ENCODE assay signal across 27 cellular contexts in the genomic region with DNA sequence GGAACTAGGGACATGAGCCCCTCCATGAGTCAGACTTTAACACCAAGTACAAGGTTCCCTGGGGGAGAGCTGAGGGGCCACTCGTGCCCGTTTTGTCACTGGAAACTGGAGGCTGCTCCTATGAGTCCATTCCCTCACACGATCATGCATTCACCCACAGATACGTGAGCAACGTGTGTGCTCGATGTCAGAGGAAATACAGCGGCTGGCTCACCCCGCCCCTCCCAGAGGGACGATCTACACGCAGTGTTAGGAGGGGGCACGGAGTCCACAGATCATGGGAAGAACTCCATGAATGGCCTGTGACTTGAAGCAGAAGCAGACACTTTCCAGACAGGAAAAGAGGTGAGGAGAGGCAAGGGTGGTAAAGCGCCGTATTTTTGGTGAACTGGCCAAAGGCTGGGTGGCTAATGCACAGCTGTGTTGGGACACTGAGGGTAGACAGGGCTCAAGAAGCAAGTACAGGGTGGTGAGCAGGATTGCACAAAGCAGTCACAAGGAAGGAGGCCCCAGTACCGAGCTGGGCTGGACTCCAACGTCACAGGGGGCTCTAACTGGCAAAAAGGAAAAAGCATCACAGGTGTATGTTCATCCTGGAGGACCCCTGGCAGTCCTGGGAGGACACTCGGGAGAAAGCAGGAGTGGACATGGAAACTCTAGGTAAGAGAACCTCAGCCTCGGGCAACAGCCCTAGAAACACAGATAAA. TPM values are rescaled to one million over a fixed set of nuclear protein-coding genes. Genes with fewer than 3 reads are reported as not detected.
DNase-seq lines count a peak whose midpoint lies in the region; ATAC-seq and TF ChIP-seq lines count a peak whose summit lies in the region.
"Had no signal": no experiment of that assay in that cellular context is flagged by ENCODE, and none has a peak within 500 bp of the region (broad histone marks: within the 10 kb centered on the region; RNA-seq: fewer than 3 reads in every experiment).

No MANE protein-coding gene starts in this region.

- H3K9ac ChIP-seq in SK-N-SH = no peak overlapping the region

- CTCF ChIA-PET in SK-N-SH (lab: Yijun Ruan, JAX) = interaction anchor here (1.0 to 1.8 kb wide), 2 partner anchors 34 to 274 kb away, joined by 3 to 6 read pairs; no protein-coding TSS in a partner anchor

- TF ChIP-seq CTCF in SK-N-SH (IDR thresholded peaks at IDR 0.05) (no peak), nephron (IDR thresholded peaks at IDR 0.05; ENCODE audit: unreplicated experiment in 3 of 3) (no peak), foreskin keratinocyte (conservative IDR thresholded peaks at IDR 0.05) (no peak)

- H3K4me3 Mint-ChIP-seq in nephron = no peak overlapping the region
- H3K4me3 Mint-ChIP-seq: activated CD8-positive, alpha-beta T cell treated with anti-CD3 and anti-CD28 coated beads for 36 hours; natural killer cell treated with Interleukin-12 subunit alpha and Interleukin-12 subunit beta and Interleukin-15 and Interleukin-18, amount 100 ng/mL, for 72 hours; stimulated activated naive CD8-positive, alpha-beta T cell treated with anti-CD3 and anti-CD28 coated beads, Interleukin-15, amount 100 ng/mL, for 72 hours; T-helper 1 cell treated with Interleukin-12 subunit alpha and Interleukin-12 subunit beta and Interleukin-4 antibody, amounts not matched to agents 30 μg/mL and 1 μg/mL, for 36 hours had no signal

- 93% methylated on average over 17 of the region's 17 CpGs for WGBS in SK-N-SH (ENCODE audit: low lambda C conversion rate)

- H3K4me1 ChIP-seq in SK-N-SH (ENCODE audit: control insufficient read depth in 1 of 2, insufficient read depth in 2 of 2, low read depth in 1 of 2, low read length in 1 of 2) (peaks cover 13 to 33% of the 10 kb centered on the region in 2 experiments; a peak in 3 of 4 replicates), foreskin keratinocyte (peaks cover 4% of the 10 kb centered on the region)

- peaks cover 3% of the 10 kb centered on the region for H3F3A ChIP-seq in SK-N-SH (replicated peaks; ENCODE audit: insufficient read depth)

- peaks cover 0 to 12% of the 10 kb centered on the region in 2 experiments for H3K36me3 ChIP-seq in SK-N-SH (replicated peaks in 1 of 2; ENCODE audit: control insufficient read depth in 1 of 2, insufficient read depth in 2 of 2, low read length in 1 of 2)
- H3K36me3 ChIP-seq: cardiac muscle cell, gastrocnemius medialis, prostate gland, transverse colon had no signal

- H3K27me3 ChIP-seq in SK-N-SH (ENCODE audit: insufficient read depth) (no peaks in the 10 kb centered on the region), foreskin keratinocyte (peaks cover 13% of the 10 kb centered on the region)
- H3K27me3 ChIP-seq: gastrocnemius medialis, transverse colon had no signal

- TF ChIP-seq EP300 in SK-N-SH (IDR thresholded peaks at IDR 0.05; ENCODE audit: borderline replicate concordance in 1 of 2, low read depth in 1 of 2, low read length in 1 of 2) = no peak

- no peaks in the 10 kb centered on the region for H3K9me3 ChIP-seq in SK-N-SH
- H3K9me3 ChIP-seq: gastrocnemius medialis, prostate gland, transverse colon had no signal

- no peaks in the 10 kb centered on the region for H3K9me3 Mint-ChIP-seq in nephron
- H3K9me3 Mint-ChIP-seq: activated CD8-positive, alpha-beta T cell treated with anti-CD3 and anti-CD28 coated beads for 36 hours; natural killer cell treated with Interleukin-12 subunit alpha and Interleukin-12 subunit beta and Interleukin-15 and Interleukin-18, amount 100 ng/mL, for 72 hours; stimulated activated naive CD8-positive, alpha-beta T cell treated with anti-CD3 and anti-CD28 coated beads, Interleukin-15, amount 100 ng/mL, for 72 hours; T-helper 1 cell treated with Interleukin-12 subunit alpha and Interleukin-12 subunit beta and Interleukin-4 antibody, amounts not matched to agents 30 μg/mL and 1 μg/mL, for 36 hours had no signal

- ATAC-seq in SK-N-SH treated with all-trans-retinoic acid at 6 μM for 48 hours (no peak), foreskin keratinocyte (no peak), HG03571 (IDR thresholded peaks at IDR 0.05; ENCODE audit: unreplicated experiment) (no peak), GM21529 (IDR thresholded peaks at IDR 0.05; ENCODE audit: unreplicated experiment) (no peak)
- ATAC-seq: activated CD8-positive, alpha-beta T cell treated with anti-CD3 and anti-CD28 coated beads for 36 hours; gastrocnemius medialis; HCT116; natural killer cell treated with Interleukin-12 subunit alpha and Interleukin-12 subunit beta and Interleukin-15 and Interleukin-18, amount 100 ng/mL, for 72 hours; stimulated activated naive CD8-positive, alpha-beta T cell treated with anti-CD3 and anti-CD28 coated beads, Interleukin-15, amount 100 ng/mL, for 72 hours had no signal

- DNase-seq in SK-N-SH (no peak), dermis blood vessel endothelial cell (peak; percentile 7), foreskin keratinocyte (no peak)
- DNase-seq in stimulated activated CD4-positive, alpha-beta T cell treated with anti-CD3 and anti-CD28 coated beads, Interleukin-4, amount 100 ng/mL, for 4 hours = no peak
- DNase-seq: activated CD8-positive, alpha-beta T cell treated with anti-CD3 and anti-CD28 coated beads for 36 hours; activated T-cell treated with anti-CD3 and anti-CD28 coated beads, Interleukin-2, amount 50 U/mL, for 1 hour; amniotic stem cell; gastrocnemius medialis; midbrain; NCI-H524; SHP77; stimulated activated CD4-positive, alpha-beta T cell treated with anti-CD3 and anti-CD28 coated beads, Interleukin-2, amount 100 ng/mL, for 48 hours; stimulated activated naive CD8-positive, alpha-beta T cell treated with anti-CD3 and anti-CD28 coated beads, Interleukin-15, amount 100 ng/mL, for 72 hours; transverse colon had no signal

- peaks cover 44% of the 10 kb centered on the region for H3K79me2 ChIP-seq in SK-N-SH (ENCODE audit: insufficient read depth)

- peaks cover under 1% of the 10 kb centered on the region; the same call in 1 of the 2 replicates for H4K20me1 ChIP-seq in SK-N-SH (ENCODE audit: insufficient read depth)

- H3K9me2 ChIP-seq in SK-N-SH = no peaks in the 10 kb centered on the region

- peaks cover 49% of the 10 kb centered on the region for H3K4me1 Mint-ChIP-seq in nephron
- H3K4me1 Mint-ChIP-seq: stimulated activated naive CD8-positive, alpha-beta T cell treated with anti-CD3 and anti-CD28 coated beads, Interleukin-15, amount 100 ng/mL, for 72 hours had no signal

- no peak overlapping the region for H3K27ac ChIP-seq in SK-N-SH (ENCODE audit: low read depth in 2 of 2, low read length in 1 of 2)
- H3K27ac ChIP-seq in foreskin keratinocyte = no peak overlapping the region
- H3K27ac ChIP-seq: 22Rv1, cardiac muscle cell, dorsolateral prefrontal cortex, epithelial cell of prostate, gastrocnemius medialis, prostate gland, VCaP had no signal

- H2AFZ ChIP-seq in SK-N-SH (ENCODE audit: low read depth) = no peak overlapping the region

- no peak for TF ChIP-seq RAD21 in SK-N-SH (IDR thresholded peaks at IDR 0.05; ENCODE audit: low read length)

- peaks cover 14% of the 10 kb centered on the region for H3K27me3 Mint-ChIP-seq in nephron (ENCODE audit: low read depth)

- peak overlapping the region; percentile 87 to 98 (median 87) for H3K27ac Mint-ChIP-seq in nephron
- H3K27ac Mint-ChIP-seq: activated CD8-positive, alpha-beta T cell treated with anti-CD3 and anti-CD28 coated beads for 36 hours; natural killer cell treated with Interleukin-12 subunit alpha and Interleukin-12 subunit beta and Interleukin-15 and Interleukin-18, amount 100 ng/mL, for 72 hours; stimulated activated naive CD8-positive, alpha-beta T cell treated with anti-CD3 and anti-CD28 coated beads, Interleukin-15, amount 100 ng/mL, for 72 hours; T-helper 1 cell treated with Interleukin-12 subunit alpha and Interleukin-12 subunit beta and Interleukin-4 antibody, amounts not matched to agents 30 μg/mL and 1 μg/mL, for 36 hours had no signal

- 0 out of 2 replicates have a peak overlapping the region, but pooled peaks have one; percentile 25 for H3K4me2 ChIP-seq in SK-N-SH

- no peak overlapping the region for H3K4me3 ChIP-seq in SK-N-SH (ENCODE audit: low read depth in 2 of 2, low read length in 1 of 2)
- H3K4me3 ChIP-seq: cardiac muscle cell, dorsolateral prefrontal cortex, gastrocnemius medialis, prostate gland, transverse colon had no signal

- H3K36me3 Mint-ChIP-seq in nephron (ENCODE audit: low read depth) = peaks cover 10% of the 10 kb centered on the region
- H3K36me3 Mint-ChIP-seq: natural killer cell treated with Interleukin-12 subunit alpha and Interleukin-12 subunit beta and Interleukin-15 and Interleukin-18, amount 100 ng/mL, for 72 hours had no signal

- POLR2A ChIA-PET in SK-N-SH (lab: Yijun Ruan, JAX) = no interaction called here

TF ChIP-seq in SK-N-SH, 30 proteins besides CTCF, POLR2A, EP300 and RAD21 (continues in another document):
- no peak for TF ChIP-seq MXI1 (IDR thresholded peaks at IDR 0.05; ENCODE audit: low read depth, low read length)

TF ChIP-seq in SK-N-SH treated with all-trans-retinoic acid at 6 μM for 48 hours, 23 proteins besides CTCF, POLR2A, EP300 and RAD21 (continues in another document):
- TF ChIP-seq, protein P1, sequence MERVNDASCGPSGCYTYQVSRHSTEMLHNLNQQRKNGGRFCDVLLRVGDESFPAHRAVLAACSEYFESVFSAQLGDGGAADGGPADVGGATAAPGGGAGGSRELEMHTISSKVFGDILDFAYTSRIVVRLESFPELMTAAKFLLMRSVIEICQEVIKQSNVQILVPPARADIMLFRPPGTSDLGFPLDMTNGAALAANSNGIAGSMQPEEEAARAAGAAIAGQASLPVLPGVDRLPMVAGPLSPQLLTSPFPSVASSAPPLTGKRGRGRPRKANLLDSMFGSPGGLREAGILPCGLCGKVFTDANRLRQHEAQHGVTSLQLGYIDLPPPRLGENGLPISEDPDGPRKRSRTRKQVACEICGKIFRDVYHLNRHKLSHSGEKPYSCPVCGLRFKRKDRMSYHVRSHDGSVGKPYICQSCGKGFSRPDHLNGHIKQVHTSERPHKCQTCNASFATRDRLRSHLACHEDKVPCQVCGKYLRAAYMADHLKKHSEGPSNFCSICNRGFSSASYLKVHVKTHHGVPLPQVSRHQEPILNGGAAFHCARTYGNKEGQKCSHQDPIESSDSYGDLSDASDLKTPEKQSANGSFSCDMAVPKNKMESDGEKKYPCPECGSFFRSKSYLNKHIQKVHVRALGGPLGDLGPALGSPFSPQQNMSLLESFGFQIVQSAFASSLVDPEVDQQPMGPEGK (CRISPR knock-in tag; IDR thresholded peaks at IDR 0.05; ENCODE audit: borderline replicate concordance) = no peak
- TF ChIP-seq ZNF8 (CRISPR knock-in tag; IDR thresholded peaks at IDR 0.05) = no peak
- TF ChIP-seq ZFP3 (CRISPR knock-in tag; IDR thresholded peaks at IDR 0.05) = no peak
- no peak for TF ChIP-seq BACH2 (CRISPR knock-in tag; IDR thresholded peaks at IDR 0.05; ENCODE audit: borderline replicate concordance)

RNA-seq across cellular contexts. Expression of a gene that starts 41.4 kb away (rescaled TPM):
- polyA plus RNA-seq in SK-N-SH (2012; rRNA removed) = 68.8 and 72.3 TPM in 2 replicates
- 48.8 and 60.8 TPM in 2 replicates for polyA plus RNA-seq in SK-N-SH (2012; cell fraction: cytosol; rRNA removed)
- 141 and 170 TPM in 2 replicates for polyA plus RNA-seq in SK-N-SH (2012; cell fraction: nucleus; rRNA removed)
- 11.7 and 13.6 TPM in 2 replicates for total RNA-seq in dermis blood vessel endothelial cell
- 6.6 and 9.4 TPM in 2 replicates for total RNA-seq in foreskin keratinocyte
- 2.4 and 2.9 TPM in 2 replicates for polyA plus RNA-seq in foreskin keratinocyte
